Comparison of ENCODE assay signal across 23 cellular contexts in the genomic region with DNA sequence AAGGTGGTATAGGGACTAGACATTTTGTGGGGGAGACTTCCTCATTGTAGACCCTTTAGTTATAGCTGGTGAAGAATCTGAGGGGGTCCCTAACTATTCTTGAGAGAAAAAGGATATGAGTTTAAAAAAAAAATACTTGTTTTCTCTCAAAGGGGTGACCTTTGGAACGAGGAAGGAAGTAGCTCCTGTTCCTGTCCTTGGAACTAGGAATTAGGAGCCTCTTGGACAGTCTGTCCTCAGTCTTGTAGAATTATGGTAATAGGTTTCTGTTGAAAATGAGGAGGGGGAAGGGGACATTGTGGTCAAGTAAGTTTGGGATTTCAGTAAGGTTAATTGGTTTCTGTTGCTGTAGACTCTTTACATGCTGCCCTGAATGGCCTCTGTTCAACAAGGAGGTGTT.
"Had no signal": no experiment of that assay in that cellular context is flagged by ENCODE, and none has a peak within 500 bp of the region (broad histone marks: within the 10 kb centered on the region; RNA-seq: fewer than 3 reads in every experiment).

No MANE protein-coding gene starts in this region.

- H3K4me3 ChIP-seq: ascending aorta, body of pancreas, Peyer's patch had no signal

- FAIRE-seq: bronchial epithelial cell had no signal

- H3K9me3 ChIP-seq: ascending aorta, body of pancreas, Peyer's patch had no signal

- ATAC-seq: activated CD4-positive, CD25-positive, alpha-beta regulatory T cell treated with anti-CD3 and anti-CD28 coated beads, Interleukin-2, amount 50 U/mL, for 24 hours; activated CD8-positive, alpha-beta T cell treated with anti-CD3 and anti-CD28 coated beads for 36 hours; activated naive CD4-positive, alpha-beta T cell treated with anti-CD3 and anti-CD28 coated beads, Interleukin-2, amount 50 U/mL, for 72 hours; activated naive CD8-positive, alpha-beta T cell treated with anti-CD3 and anti-CD28 coated beads, Interleukin-2, amount 50 U/mL, for 24 hours; body of pancreas had no signal

- DNase-seq: activated CD4-positive, alpha-beta T cell treated with anti-CD3 and anti-CD28 coated beads for 4 hours; activated CD8-positive, alpha-beta T cell treated with anti-CD3 and anti-CD28 coated beads for 36 hours; activated effector memory CD4-positive, alpha-beta T cell treated with Interleukin-2 at 50 U/mL for 16 hours; activated naive CD4-positive, alpha-beta T cell; activated naive CD8-positive, alpha-beta T cell treated with anti-CD3 and anti-CD28 coated beads, Interleukin-2, amount 50 U/mL, for 24 hours; activated T-cell treated with anti-CD3 and anti-CD28 coated beads, Interleukin-2, amount 50 U/mL, for 24 hours; amniotic stem cell; body of pancreas; KG1; NCI-H1105 treated with DMSO at 0.1 percent for 48 hours; NCI-H1436 treated with DMSO at 0.1 percent for 48 hours; NCI-H187; NCI-H2081; NCI-H510A treated with DMSO at 0.1 percent for 48 hours; NCI-H69; NK-92 treated with Interleukin-12 subunit alpha and Interleukin-12 subunit beta, amount 100 ng/mL, for 24 hours; Peyer's patch; SHP77 treated with DMSO at 0.1 percent for 48 hours had no signal

- H3K4me1 ChIP-seq: ascending aorta had no signal

- H3K27me3 ChIP-seq: ascending aorta, body of pancreas, Peyer's patch had no signal

- H3K27ac ChIP-seq: ascending aorta, body of pancreas, Peyer's patch, RWPE1 had no signal

- H3K36me3 ChIP-seq: ascending aorta, Peyer's patch had no signal
